1 cellular context compared by ENCODE assay signal in genomic region chr13:26068372-26068771, GRCh38. TPM values are rescaled to one million over a fixed set of nuclear protein-coding genes. Genes with fewer than 3 reads are reported as not detected.
"Had no signal": no experiment of that assay in that cellular context is flagged by ENCODE, and none has a peak within 500 bp of the region (broad histone marks: within the 10 kb centered on the region; RNA-seq: fewer than 3 reads in every experiment).

No MANE protein-coding gene starts in this region.

RNA-seq across cellular contexts. Expression of gene SHISA2, which starts 16.6 kb away (rescaled TPM):
- total RNA-seq: G401 had no signal
